Comparison of ENCODE assay signal across 18 cellular contexts in genomic region chr9:5110867-5111681, GRCh38.
DNase-seq lines count a peak whose midpoint lies in the region; ATAC-seq, FAIRE-seq and TF ChIP-seq lines count a peak whose summit lies in the region.
"Had no signal": no experiment of that assay in that cellular context is flagged by ENCODE, and none has a peak within 500 bp of the region (broad histone marks: within the 10 kb centered on the region; RNA-seq: fewer than 3 reads in every experiment).

No MANE protein-coding gene starts in this region.

- H3K4me3 ChIP-seq in right lobe of liver (no peak overlapping the region), HepG2 (replicated peaks in 1 of 3; ENCODE audit: insufficient read depth in 1 of 3, low read depth in 2 of 3, low read length in 3 of 3) (no peak overlapping the region), Peyer's patch (no peak overlapping the region), upper lobe of right lung (no peak overlapping the region)
- H3K4me3 ChIP-seq: SJCRH30 had no signal

- BruUV-seq in HepG2 (replicated peaks; lab: Mats Ljungman, UMichigan) = no TSS peak

- no peak for ATAC-seq in right lobe of liver
- no peak; the same call in 2 of the 3 replicates for ATAC-seq in HepG2
- no peak for ATAC-seq in left lobe of liver
- ATAC-seq in upper lobe of right lung = peak; percentile 29
- ATAC-seq in HG03342 (IDR thresholded peaks at IDR 0.05; ENCODE audit: unreplicated experiment) = no peak

- intact Hi-C loops in right lobe of liver (cut with DNase I) (no loop called here), HepG2 (cut with micrococcal nuclease; ENCODE audit: unreplicated experiment) (no loop called here), upper lobe of right lung (cut with DNase I) (no loop called here)

- no peak overlapping the region for H2AFZ ChIP-seq in HepG2 (ENCODE audit: low read length)

- TF ChIP-seq CTCF in right lobe of liver (IDR thresholded peaks at IDR 0.05) = no peak
- TF ChIP-seq CTCF in HepG2 (CRISPR knock-in tag; IDR thresholded peaks at IDR 0.05) = no peak
- no peak for TF ChIP-seq CTCF in Peyer's patch (IDR thresholded peaks at IDR 0.05)
- no peak for TF ChIP-seq CTCF in upper lobe of right lung (IDR thresholded peaks at IDR 0.05)

- no peaks in the 10 kb centered on the region for H3K9me3 ChIP-seq in right lobe of liver
- H3K9me3 ChIP-seq in HepG2 (ENCODE audit: low read length) = no peaks in the 10 kb centered on the region
- no peaks in the 10 kb centered on the region for H3K9me3 ChIP-seq in Peyer's patch
- no peaks in the 10 kb centered on the region for H3K9me3 ChIP-seq in upper lobe of right lung
- H3K9me3 ChIP-seq: SJCRH30 had no signal

- H3K9ac ChIP-seq in HepG2 (ENCODE audit: insufficient read depth, low read depth, low read length) = no peak overlapping the region

- H3K4me1 ChIP-seq in right lobe of liver (no peaks in the 10 kb centered on the region), HepG2 (ENCODE audit: insufficient read depth, low read length) (no peaks in the 10 kb centered on the region), Peyer's patch (no peaks in the 10 kb centered on the region), upper lobe of right lung (no peaks in the 10 kb centered on the region)
- H3K4me1 ChIP-seq: SJCRH30 had no signal

- TF ChIP-seq RAD21 in HepG2 (CRISPR knock-in tag; IDR thresholded peaks at IDR 0.05) = no peak

- no peak overlapping the region for H3K4me2 ChIP-seq in HepG2 (ENCODE audit: low read depth, low read length)

- FAIRE-seq in HepG2 (lab: Jason Lieb, UNC) = no peak

- TF ChIP-seq POLR2A in right lobe of liver (IDR thresholded peaks at IDR 0.05) (no peak), HepG2 (IDR thresholded peaks at IDR 0.05; ENCODE audit: insufficient read depth in 1 of 2, low read depth in 2 of 2, low read length in 2 of 2) (no peak), Peyer's patch (IDR thresholded peaks at IDR 0.05) (no peak)

- CTCF ChIA-PET in HepG2 (lab: Yijun Ruan, JAX; ENCODE audit: low intra/inter-chr PET ratio, low total read pairs) = no interaction called here

- 100% methylated on average over 5 of the region's 50 CpGs for WGBS in right lobe of liver (ENCODE audit: insufficient coverage, low coverage, low lambda C conversion rate, missing lambda C conversion rate)
- 93% methylated on average over 6 of the region's 50 CpGs for WGBS in HepG2 (ENCODE audit: low lambda C conversion rate)

- POLR2A ChIA-PET in HepG2 (lab: Yijun Ruan, JAX) = no interaction called here

- in situ Hi-C loops in HepG2 (cut with HindIII; ENCODE audit: extremely low pct_ligation_motif_present, low pct_unique_long_range_greater_than_20kb) = no loop called here

- TF ChIP-seq EP300 in HepG2 (IDR thresholded peaks at IDR 0.05; ENCODE audit: low read depth in 2 of 2, low read length in 2 of 2) (no peak), HepG2 (CRISPR knock-in tag; IDR thresholded peaks at IDR 0.05; ENCODE audit: borderline replicate concordance) (no peak)

- no peaks in the 10 kb centered on the region for H3K79me2 ChIP-seq in HepG2 (ENCODE audit: insufficient read depth, low read length)

- DNase-seq in right lobe of liver = peak in 2 of 3 donors; percentile 14 to 50
- no peak for DNase-seq in HepG2 (ENCODE audit: low spot score)
- DNase-seq in Peyer's patch = peak in 2 of 3 donors; percentile 44
- DNase-seq in left lobe of liver (ENCODE audit: low spot score) = peak; percentile 38
- DNase-seq in upper lobe of right lung = peak; percentile 57
- DNase-seq in NCI-H1694 treated with DMSO at 0.1 percent for 48 hours (lab: John Stamatoyannopoulos, UW) = no peak
- no peak for DNase-seq in COR-L47 (lab: John Stamatoyannopoulos, UW)
- DNase-seq: C1 segment of cervical spinal cord, DND-41, HCEC 1CT, KG1, MV-4-11, NCI-H187 treated with DMSO at 0.1 percent for 48 hours, NCI-H345, NCI-H524 treated with DMSO at 0.1 percent for 48 hours, RPMI8226, SJCRH30 had no signal

- H3K27me3 ChIP-seq in right lobe of liver (no peaks in the 10 kb centered on the region), HepG2 (ENCODE audit: control insufficient read depth in 1 of 2, insufficient read depth in 2 of 2, low read length in 2 of 2) (no peaks in the 10 kb centered on the region), Peyer's patch (no peaks in the 10 kb centered on the region), upper lobe of right lung (no peaks in the 10 kb centered on the region)
- H3K27me3 ChIP-seq: SJCRH30 had no signal

- H3K36me3 ChIP-seq in right lobe of liver (no peaks in the 10 kb centered on the region), HepG2 (replicated peaks in 1 of 2; ENCODE audit: control insufficient read depth in 1 of 2, insufficient read depth in 2 of 2, low read length in 2 of 2) (no peaks in the 10 kb centered on the region), Peyer's patch (peaks cover 0 to 39% (median 0%) of the 10 kb centered on the region in 3 donors), upper lobe of right lung (peaks cover 12% of the 10 kb centered on the region)
- H3K36me3 ChIP-seq: SJCRH30 had no signal

- no peak overlapping the region for H3K27ac ChIP-seq in right lobe of liver
- H3K27ac ChIP-seq in HepG2 (ENCODE audit: extremely low read length, insufficient read depth, low read length) = no peak overlapping the region
- no peak overlapping the region for H3K27ac ChIP-seq in Peyer's patch
- H3K27ac ChIP-seq in upper lobe of right lung = no peak overlapping the region
- H3K27ac ChIP-seq: SJCRH30 had no signal

- no peaks in the 10 kb centered on the region for H4K20me1 ChIP-seq in HepG2 (ENCODE audit: insufficient read depth, low read length)

TF ChIP-seq in HepG2, 621 proteins besides CTCF, POLR2A, EP300 and RAD21 (continues in another document):
- no peak for TF ChIP-seq HOXA3 (CRISPR knock-in tag; IDR thresholded peaks at IDR 0.05)
- TF ChIP-seq EED (CRISPR knock-in tag; IDR thresholded peaks at IDR 0.05) = no peak
- no peak for TF ChIP-seq TARDBP (CRISPR knock-in tag; IDR thresholded peaks at IDR 0.05)
- TF ChIP-seq ZBTB1 (CRISPR knock-in tag; IDR thresholded peaks at IDR 0.05; ENCODE audit: borderline replicate concordance) = no peak
- TF ChIP-seq, protein P1, sequence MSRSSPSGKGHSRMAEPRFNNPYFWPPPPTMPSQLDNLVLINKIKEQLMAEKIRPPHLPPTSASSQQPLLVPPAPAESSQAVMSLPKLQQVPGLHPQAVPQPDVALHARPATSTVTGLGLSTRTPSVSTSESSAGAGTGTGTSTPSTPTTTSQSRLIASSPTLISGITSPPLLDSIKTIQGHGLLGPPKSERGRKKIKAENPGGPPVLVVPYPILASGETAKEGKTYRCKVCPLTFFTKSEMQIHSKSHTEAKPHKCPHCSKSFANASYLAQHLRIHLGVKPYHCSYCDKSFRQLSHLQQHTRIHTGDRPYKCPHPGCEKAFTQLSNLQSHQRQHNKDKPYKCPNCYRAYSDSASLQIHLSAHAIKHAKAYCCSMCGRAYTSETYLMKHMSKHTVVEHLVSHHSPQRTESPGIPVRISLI (CRISPR knock-in tag; IDR thresholded peaks at IDR 0.05; ENCODE audit: borderline replicate concordance) = no peak
- no peak for TF ChIP-seq CREB3 (CRISPR knock-in tag; IDR thresholded peaks at IDR 0.05)
- TF ChIP-seq, protein P2, sequence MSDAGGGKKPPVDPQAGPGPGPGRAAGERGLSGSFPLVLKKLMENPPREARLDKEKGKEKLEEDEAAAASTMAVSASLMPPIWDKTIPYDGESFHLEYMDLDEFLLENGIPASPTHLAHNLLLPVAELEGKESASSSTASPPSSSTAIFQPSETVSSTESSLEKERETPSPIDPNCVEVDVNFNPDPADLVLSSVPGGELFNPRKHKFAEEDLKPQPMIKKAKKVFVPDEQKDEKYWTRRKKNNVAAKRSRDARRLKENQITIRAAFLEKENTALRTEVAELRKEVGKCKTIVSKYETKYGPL (CRISPR knock-in tag; IDR thresholded peaks at IDR 0.05) = no peak
- no peak for TF ChIP-seq ZNF737 (CRISPR knock-in tag; IDR thresholded peaks at IDR 0.05; ENCODE audit: borderline replicate concordance)
- TF ChIP-seq, protein P3, sequence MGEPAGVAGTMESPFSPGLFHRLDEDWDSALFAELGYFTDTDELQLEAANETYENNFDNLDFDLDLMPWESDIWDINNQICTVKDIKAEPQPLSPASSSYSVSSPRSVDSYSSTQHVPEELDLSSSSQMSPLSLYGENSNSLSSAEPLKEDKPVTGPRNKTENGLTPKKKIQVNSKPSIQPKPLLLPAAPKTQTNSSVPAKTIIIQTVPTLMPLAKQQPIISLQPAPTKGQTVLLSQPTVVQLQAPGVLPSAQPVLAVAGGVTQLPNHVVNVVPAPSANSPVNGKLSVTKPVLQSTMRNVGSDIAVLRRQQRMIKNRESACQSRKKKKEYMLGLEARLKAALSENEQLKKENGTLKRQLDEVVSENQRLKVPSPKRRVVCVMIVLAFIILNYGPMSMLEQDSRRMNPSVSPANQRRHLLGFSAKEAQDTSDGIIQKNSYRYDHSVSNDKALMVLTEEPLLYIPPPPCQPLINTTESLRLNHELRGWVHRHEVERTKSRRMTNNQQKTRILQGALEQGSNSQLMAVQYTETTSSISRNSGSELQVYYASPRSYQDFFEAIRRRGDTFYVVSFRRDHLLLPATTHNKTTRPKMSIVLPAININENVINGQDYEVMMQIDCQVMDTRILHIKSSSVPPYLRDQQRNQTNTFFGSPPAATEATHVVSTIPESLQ (CRISPR knock-in tag; conservative IDR thresholded peaks at IDR 0.05) = no peak

Comparison
In these comparisons a context has a peak if more than half of its experiments do, and no peak if none do; other contexts are left out.
1. DNase-seq: peak in right lobe of liver (2 of 3), Peyer's patch (2 of 3), left lobe of liver (single experiment) and upper lobe of right lung (single experiment); none in HepG2 (single experiment), NCI-H1694 treated with DMSO at 0.1 percent for 48 hours (single experiment) and COR-L47 (single experiment).